ENCODE assay signal across 3 cellular contexts in genomic region chr16:62370445-62370844, GRCh38.
"Had no signal": no experiment of that assay in that cellular context is flagged by ENCODE, and none has a peak within 500 bp of the region (broad histone marks: within the 10 kb centered on the region; RNA-seq: fewer than 3 reads in every experiment).

No MANE protein-coding gene starts in this region.

- DNase-seq: GDM1, GF-D8 had no signal

- ATAC-seq: GM12878 had no signal

- H3K4me3 ChIP-seq: GM12878 had no signal
